1 cellular context compared by ENCODE assay signal in the genomic region with DNA sequence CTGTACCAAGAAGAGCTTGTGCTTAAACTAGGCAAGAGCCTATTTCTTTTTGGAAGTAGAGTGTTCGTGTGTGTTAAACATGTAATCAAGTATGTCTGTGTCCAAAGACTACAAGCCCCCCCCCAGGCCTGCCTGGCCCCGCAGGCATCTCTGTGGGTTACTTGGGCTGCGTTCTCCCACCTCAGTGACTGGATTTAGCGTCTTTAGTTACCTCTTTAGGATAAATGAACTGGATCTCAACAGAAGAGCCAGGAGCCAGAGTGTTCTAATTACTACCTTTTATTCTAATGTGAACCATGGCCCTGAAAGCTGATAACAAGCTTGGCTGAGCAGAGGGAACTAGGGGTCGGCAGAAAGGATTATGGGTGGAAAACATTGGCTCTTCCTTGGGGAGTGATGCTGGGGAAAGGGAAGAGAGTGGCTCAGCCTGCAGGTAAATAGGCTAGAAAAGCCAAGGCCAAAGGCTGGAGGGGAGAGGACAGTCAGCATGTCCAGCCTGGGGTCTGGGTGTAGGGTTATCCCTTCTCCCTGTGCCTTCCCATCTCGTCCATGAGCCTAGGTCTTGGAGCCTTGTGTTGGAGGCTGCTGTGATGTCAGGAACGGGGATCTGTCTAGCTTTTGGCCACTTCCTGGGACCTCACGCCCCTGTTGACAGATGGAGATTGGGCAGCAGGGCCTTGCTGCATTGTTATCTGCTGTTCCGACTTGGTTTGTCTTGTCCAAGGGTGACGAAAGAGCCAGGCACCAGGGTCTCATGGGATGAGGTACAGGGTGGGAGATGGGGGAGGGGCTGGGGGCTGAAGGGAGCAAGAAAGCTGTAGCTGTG.
TF ChIP-seq lines count a peak whose summit lies in the region.

No MANE protein-coding gene starts in this region.

TF ChIP-seq in IMR-90, 13 proteins besides CTCF, POLR2A, EP300 and RAD21 (continued from another document):
- TF ChIP-seq MXI1 (IDR thresholded peaks at IDR 0.05; ENCODE audit: borderline replicate concordance, low read depth, low read length) (no peak), ELK1 (IDR thresholded peaks at IDR 0.05; ENCODE audit: borderline replicate concordance, low read depth, low read length) (no peak), BHLHE40 (IDR thresholded peaks at IDR 0.05; ENCODE audit: low read depth, low read length) (no peak)
